ENCODE assay signal across 25 cellular contexts in the genomic region with DNA sequence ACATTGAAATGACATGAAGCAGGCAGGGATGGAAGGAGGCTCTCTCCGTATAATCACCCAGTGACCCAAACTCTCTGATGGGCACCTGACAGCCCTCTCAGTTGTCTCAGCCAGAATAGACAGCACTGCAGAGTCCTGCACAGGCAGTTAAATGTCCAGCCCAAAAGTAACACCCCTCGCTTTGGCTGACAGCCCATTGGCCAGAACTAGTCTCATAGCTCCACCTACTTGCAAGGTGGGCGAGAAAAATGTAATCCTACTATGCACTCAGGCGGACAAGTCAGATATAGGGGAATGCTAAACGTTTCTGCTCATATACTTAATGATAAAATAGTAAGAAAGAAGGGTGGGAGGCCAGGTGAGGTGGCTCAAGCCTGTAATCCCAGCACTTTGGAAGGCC.
"Had no signal": no experiment of that assay in that cellular context is flagged by ENCODE, and none has a peak within 500 bp of the region (broad histone marks: within the 10 kb centered on the region; RNA-seq: fewer than 3 reads in every experiment).

No MANE protein-coding gene starts in this region.

- H3K27ac ChIP-seq: colonic mucosa, esophagus squamous epithelium, gastrocnemius medialis, heart right ventricle, left lung, lower lobe of right lung had no signal

- ATAC-seq: effector memory CD8-positive, alpha-beta T cell; esophagus mucosa; gastrocnemius medialis; heart right ventricle; left cardiac atrium; left lung; left ventricle myocardium superior; lower lobe of right lung; naive thymus-derived CD4-positive, alpha-beta T cell had no signal

- H3K9me3 ChIP-seq: colonic mucosa, esophagus squamous epithelium, gastrocnemius medialis, heart right ventricle, left lung, lower lobe of right lung had no signal

- H3K27me3 ChIP-seq: colonic mucosa, gastrocnemius medialis, heart right ventricle, left lung had no signal

- H3K27me3 Mint-ChIP-seq: effector memory CD8-positive, alpha-beta T cell had no signal

- H3K27ac Mint-ChIP-seq: dendritic cell treated with granulocyte-macrophage colony-stimulating factor and Interleukin-4, amounts not matched to agents 40 ng/mL and 50 ng/mL, for 4 days; endodermal cell; naive thymus-derived CD4-positive, alpha-beta T cell had no signal

- H3K9me3 Mint-ChIP-seq: dendritic cell treated with granulocyte-macrophage colony-stimulating factor and Interleukin-4, amounts not matched to agents 40 ng/mL and 50 ng/mL, for 4 days; effector memory CD8-positive, alpha-beta T cell; endodermal cell had no signal

- H3K36me3 Mint-ChIP-seq: naive thymus-derived CD4-positive, alpha-beta T cell had no signal

- FAIRE-seq: endometrium, islet of Langerhans, keratinocyte had no signal

- H3K4me1 ChIP-seq: colonic mucosa, esophagus squamous epithelium, gastrocnemius medialis, lower lobe of right lung had no signal

- H3K4me3 ChIP-seq: colonic mucosa, esophagus squamous epithelium, gastrocnemius medialis, heart right ventricle, left lung, lower lobe of right lung had no signal

- H3K4me3 Mint-ChIP-seq: dendritic cell treated with granulocyte-macrophage colony-stimulating factor and Interleukin-4, amounts not matched to agents 40 ng/mL and 50 ng/mL, for 4 days; effector memory CD8-positive, alpha-beta T cell; endodermal cell; naive thymus-derived CD4-positive, alpha-beta T cell had no signal

- DNase-seq: colonic mucosa; cortex of kidney; effector CD8-positive, alpha-beta T cell; effector memory CD8-positive, alpha-beta T cell; endodermal cell; esophagus squamous epithelium; foreskin fibroblast; foreskin melanocyte; gastrocnemius medialis; glutamatergic neuron; head of caudate nucleus; heart right ventricle; hippocampal formation; left cardiac atrium; left lung; left ventricle myocardium superior; lower lobe of right lung; mesenchymal stem cell; midbrain; naive thymus-derived CD4-positive, alpha-beta T cell had no signal

- H3K36me3 ChIP-seq: colonic mucosa, esophagus squamous epithelium, gastrocnemius medialis, heart right ventricle, left lung, lower lobe of right lung had no signal
